8 cellular contexts compared by ENCODE assay signal in the genomic region with DNA sequence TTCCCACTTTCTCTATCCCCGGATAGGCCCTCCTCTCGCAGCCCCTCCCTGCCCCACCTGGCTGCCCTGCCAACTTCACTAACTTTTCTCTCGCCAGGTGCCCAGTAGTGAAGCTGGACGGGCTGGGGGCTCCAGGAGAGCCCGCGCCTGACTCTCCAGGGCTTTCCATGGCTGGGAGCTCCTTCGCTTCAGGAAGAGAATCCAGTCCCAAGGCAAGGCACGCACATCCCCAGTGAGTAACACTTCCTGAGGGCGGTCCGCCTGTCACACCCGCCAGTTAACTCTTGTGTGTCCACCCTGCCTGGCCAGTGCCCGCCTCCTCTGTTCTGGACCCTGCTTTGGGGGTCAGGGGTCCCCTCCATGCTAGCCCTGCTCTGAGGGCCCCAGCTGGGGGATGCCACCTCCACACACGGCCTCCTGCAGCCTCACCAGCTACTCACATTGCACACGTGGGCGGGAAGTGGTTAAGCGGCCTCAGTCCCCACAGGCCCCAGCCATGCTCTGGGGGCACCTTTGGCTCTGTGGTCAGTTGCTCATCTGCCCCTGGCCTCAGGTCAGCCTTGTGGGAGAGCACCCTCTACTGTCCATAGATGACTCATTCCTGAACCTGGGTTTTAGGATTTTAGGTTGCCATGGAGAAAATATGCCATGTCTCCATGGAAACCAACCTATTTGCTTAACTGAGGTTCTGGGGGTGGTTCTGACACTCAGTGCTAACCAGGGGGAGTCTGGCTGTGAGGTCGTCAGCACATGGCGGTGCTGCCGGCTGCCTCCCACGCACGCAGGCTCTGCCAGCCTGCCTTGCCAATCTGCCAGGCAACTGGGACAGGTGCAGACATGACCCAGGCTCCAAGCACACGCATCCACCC. TPM values are rescaled to one million over a fixed set of nuclear protein-coding genes. Genes with fewer than 3 reads are reported as not detected.
DNase-seq lines count a peak whose midpoint lies in the region; ATAC-seq and TF ChIP-seq lines count a peak whose summit lies in the region.

A gene with protein sequence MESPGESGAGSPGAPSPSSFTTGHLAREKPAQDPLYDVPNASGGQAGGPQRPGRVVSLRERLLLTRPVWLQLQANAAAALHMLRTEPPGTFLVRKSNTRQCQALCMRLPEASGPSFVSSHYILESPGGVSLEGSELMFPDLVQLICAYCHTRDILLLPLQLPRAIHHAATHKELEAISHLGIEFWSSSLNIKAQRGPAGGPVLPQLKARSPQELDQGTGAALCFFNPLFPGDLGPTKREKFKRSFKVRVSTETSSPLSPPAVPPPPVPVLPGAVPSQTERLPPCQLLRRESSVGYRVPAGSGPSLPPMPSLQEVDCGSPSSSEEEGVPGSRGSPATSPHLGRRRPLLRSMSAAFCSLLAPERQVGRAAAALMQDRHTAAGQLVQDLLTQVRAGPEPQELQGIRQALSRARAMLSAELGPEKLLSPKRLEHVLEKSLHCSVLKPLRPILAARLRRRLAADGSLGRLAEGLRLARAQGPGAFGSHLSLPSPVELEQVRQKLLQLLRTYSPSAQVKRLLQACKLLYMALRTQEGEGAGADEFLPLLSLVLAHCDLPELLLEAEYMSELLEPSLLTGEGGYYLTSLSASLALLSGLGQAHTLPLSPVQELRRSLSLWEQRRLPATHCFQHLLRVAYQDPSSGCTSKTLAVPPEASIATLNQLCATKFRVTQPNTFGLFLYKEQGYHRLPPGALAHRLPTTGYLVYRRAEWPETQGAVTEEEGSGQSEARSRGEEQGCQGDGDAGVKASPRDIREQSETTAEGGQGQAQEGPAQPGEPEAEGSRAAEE (minus strand): TSS at position 201 of the 869 bp plus-strand sequence. CDS start 32 bp downstream, at position 169.

- TF ChIP-seq CTCF in esophagus squamous epithelium (IDR thresholded peaks at IDR 0.05) (peak in 3 of 6 experiments; percentile 8 to 31 (median 17)), stomach (IDR thresholded peaks at IDR 0.05) (peak in 1 of 7 experiments; percentile 13)

- TF ChIP-seq POLR2A in esophagus squamous epithelium (IDR thresholded peaks at IDR 0.05) (peak in 1 of 4 donors; percentile 50), stomach (IDR thresholded peaks at IDR 0.05) (no peak)

- H3K9ac ChIP-seq in mucosa of rectum (ENCODE audit: low read depth in 1 of 2, low read length in 2 of 2) = peak within 1 kb of the TSS; percentile 70 to 77

- intact Hi-C loops in activated CD4-positive, alpha-beta T cell treated with anti-CD3 and anti-CD28 coated beads for 36 hours (cut with DNase I, micrococcal nuclease) = loop anchor here in 1 of 2 experiments (1.0 kb wide), 1 partner anchor 9 kb away; the partner anchor contains the start of gene BRMS1
- intact Hi-C loops in esophagus squamous epithelium (cut with DNase I) = no loop called here
- intact Hi-C loops in stomach (cut with DNase I; ENCODE audit: low total_unique reads) = no loop called here

- peak within 1 kb of the TSS; percentile 58 to 75 (median 64) for H3K4me3 ChIP-seq in esophagus squamous epithelium
- H3K4me3 ChIP-seq in mucosa of rectum (ENCODE audit: low read length in 2 of 2) = peak within 1 kb of the TSS; percentile 72 to 74
- peak within 1 kb of the TSS; percentile 46 to 73 (median 62) for H3K4me3 ChIP-seq in stomach

- H3K36me3 Mint-ChIP-seq in activated CD4-positive, alpha-beta T cell treated with anti-CD3 and anti-CD28 coated beads for 36 hours (ENCODE audit: low read depth) = peaks cover 17% of the 10 kb centered on the region
- H3K36me3 Mint-ChIP-seq in activated CD8-positive, alpha-beta memory T cell treated with anti-CD3 and anti-CD28 coated beads, Interleukin-2, amount 10 ng/mL, durations not matched to agents 7 days and 5 days = peaks cover 22% of the 10 kb centered on the region

- POLR2A ChIA-PET in activated CD4-positive, alpha-beta T cell treated with anti-CD3 and anti-CD28 coated beads for 36 hours (lab: Charles Lee) = interaction anchor here (0.7 kb wide), 1 partner anchor 915 kb away, joined by 4 read pairs; no protein-coding TSS in a partner anchor

- no peaks in the 10 kb centered on the region for H3K9me3 ChIP-seq in esophagus squamous epithelium
- no peaks in the 10 kb centered on the region for H3K9me3 ChIP-seq in mucosa of rectum (ENCODE audit: control insufficient read depth in 2 of 2, low read length in 2 of 2)
- H3K9me3 ChIP-seq in stomach = no peaks in the 10 kb centered on the region

- peaks cover 19% of the 10 kb centered on the region for H3K4me1 Mint-ChIP-seq in activated CD4-positive, alpha-beta T cell treated with anti-CD3 and anti-CD28 coated beads for 36 hours
- peaks cover 36% of the 10 kb centered on the region for H3K4me1 Mint-ChIP-seq in activated CD8-positive, alpha-beta memory T cell treated with anti-CD3 and anti-CD28 coated beads, Interleukin-2, amount 10 ng/mL, durations not matched to agents 7 days and 5 days

- peak; percentile 83 for ATAC-seq in activated CD4-positive, alpha-beta T cell treated with anti-CD3 and anti-CD28 coated beads for 36 hours
- ATAC-seq in HG02623 (IDR thresholded peaks at IDR 0.05; ENCODE audit: unreplicated experiment) = peak; percentile 49
- peak; percentile 80 for ATAC-seq in activated CD8-positive, alpha-beta memory T cell treated with anti-CD3 and anti-CD28 coated beads, Interleukin-2, amount 10 ng/mL, durations not matched to agents 7 days and 5 days

- no peaks in the 10 kb centered on the region for H3K27me3 ChIP-seq in esophagus squamous epithelium
- no peaks in the 10 kb centered on the region for H3K27me3 ChIP-seq in mucosa of rectum (ENCODE audit: control insufficient read depth in 2 of 2, insufficient read depth in 2 of 2, low read length in 2 of 2)
- H3K27me3 ChIP-seq in stomach = no peaks in the 10 kb centered on the region

- H3K27ac Mint-ChIP-seq in activated CD4-positive, alpha-beta T cell treated with anti-CD3 and anti-CD28 coated beads for 36 hours = peak within 1 kb of the TSS; percentile 47
- H3K27ac Mint-ChIP-seq in activated CD8-positive, alpha-beta memory T cell treated with anti-CD3 and anti-CD28 coated beads, Interleukin-2, amount 10 ng/mL, durations not matched to agents 7 days and 5 days = peak within 1 kb of the TSS; percentile 68

- peak within 1 kb of the TSS; percentile 56 for H3K4me3 Mint-ChIP-seq in activated CD4-positive, alpha-beta T cell treated with anti-CD3 and anti-CD28 coated beads for 36 hours
- peak within 1 kb of the TSS; percentile 26 for H3K4me3 Mint-ChIP-seq in activated CD8-positive, alpha-beta memory T cell treated with anti-CD3 and anti-CD28 coated beads, Interleukin-2, amount 10 ng/mL, durations not matched to agents 7 days and 5 days

- peaks cover 45 to 71% (median 52%) of the 10 kb centered on the region in 3 donors for H3K4me1 ChIP-seq in esophagus squamous epithelium
- H3K4me1 ChIP-seq in mucosa of rectum (ENCODE audit: control insufficient read depth in 2 of 2, insufficient read depth in 2 of 2, low read length in 2 of 2) = peaks cover 14 to 16% of the 10 kb centered on the region in 2 donors
- peaks cover 23 to 41% (median 34%) of the 10 kb centered on the region in 4 donors for H3K4me1 ChIP-seq in stomach

- no peaks in the 10 kb centered on the region for H3K27me3 Mint-ChIP-seq in activated CD4-positive, alpha-beta T cell treated with anti-CD3 and anti-CD28 coated beads for 36 hours
- no peaks in the 10 kb centered on the region for H3K27me3 Mint-ChIP-seq in activated CD8-positive, alpha-beta memory T cell treated with anti-CD3 and anti-CD28 coated beads, Interleukin-2, amount 10 ng/mL, durations not matched to agents 7 days and 5 days

- H3K9me3 Mint-ChIP-seq in activated CD4-positive, alpha-beta T cell treated with anti-CD3 and anti-CD28 coated beads for 36 hours (ENCODE audit: low read depth) = no peaks in the 10 kb centered on the region
- no peaks in the 10 kb centered on the region for H3K9me3 Mint-ChIP-seq in activated CD8-positive, alpha-beta memory T cell treated with anti-CD3 and anti-CD28 coated beads, Interleukin-2, amount 10 ng/mL, durations not matched to agents 7 days and 5 days (ENCODE audit: low read depth)

- peaks cover 11 to 69% (median 41%) of the 10 kb centered on the region in 3 donors for H3K36me3 ChIP-seq in esophagus squamous epithelium
- H3K36me3 ChIP-seq in mucosa of rectum (ENCODE audit: control insufficient read depth in 2 of 2, insufficient read depth in 2 of 2, low read length in 2 of 2) = peaks cover 20 to 43% of the 10 kb centered on the region in 2 donors
- H3K36me3 ChIP-seq in stomach = peaks cover 41 to 79% (median 73%) of the 10 kb centered on the region in 4 donors

- no peak for TF ChIP-seq EP300 in stomach (IDR thresholded peaks at IDR 0.05)

- peak; percentile 79 for DNase-seq in activated CD4-positive, alpha-beta T cell treated with anti-CD3 and anti-CD28 coated beads for 36 hours
- DNase-seq in activated CD4-positive, alpha-beta T cell treated with anti-CD3 and anti-CD28 coated beads for 1 hour = no peak
- DNase-seq in NCI-H2171 treated with DMSO at 0.1 percent for 48 hours (lab: John Stamatoyannopoulos, UW) (peak; percentile 98), esophagus squamous epithelium (lab: John Stamatoyannopoulos, UW) (no peak), stomach (peak; percentile 75)
- peak; percentile 90 for DNase-seq in activated CD8-positive, alpha-beta memory T cell treated with anti-CD3 and anti-CD28 coated beads, Interleukin-2, amount 10 ng/mL, durations not matched to agents 7 days and 5 days

- WGBS in esophagus squamous epithelium, 2 donors = 2 to 12% methylated on average over 3 to 9 of the region's 22 CpGs
- 6 to 11% (median 7%) methylated on average over 11 to 22 of the region's 22 CpGs for WGBS in stomach, 5 donors

- CTCF ChIA-PET in activated CD4-positive, alpha-beta T cell treated with anti-CD3 and anti-CD28 coated beads for 36 hours (lab: Charles Lee) = interaction anchor here (0.6 to 2.1 kb wide), 5 partner anchors 25 to 269 kb away, joined by 3 to 6 read pairs (median 4); no protein-coding TSS in a partner anchor
- CTCF ChIA-PET in activated CD8-positive, alpha-beta memory T cell treated with anti-CD3 and anti-CD28 coated beads, Interleukin-2, amount 10 ng/mL, durations not matched to agents 7 days and 5 days (lab: Charles Lee) = interaction anchor here (0.8 to 8.7 kb wide), 7 partner anchors 8 to 49 kb away, joined by 3 to 174 read pairs (median 5); partner anchors contain the start of genes BRMS1, CD248, TMEM151A and YIF1A

- H3K27ac ChIP-seq in esophagus squamous epithelium = peak within 1 kb of the TSS; percentile 86 to 94 (median 88)
- peak within 1 kb of the TSS; percentile 61 to 80 for H3K27ac ChIP-seq in mucosa of rectum (ENCODE audit: low read depth in 2 of 2, low read length in 2 of 2)
- H3K27ac ChIP-seq in stomach = peak within 1 kb of the TSS; percentile 78 to 88 (median 85)

RNA-seq across cellular contexts. Expression of the gene that starts here (rescaled TPM):
- 1 to 10 TPM; 1.5 to 1.6 TPM for total RNA-seq in activated CD4-positive, alpha-beta T cell treated with anti-CD3 and anti-CD28 coated beads for 36 hours
- 1 to 10 TPM in 1 of 2 experiments, under 1 TPM in 1; 0.68 to 2.5 TPM for total RNA-seq in activated CD8-positive, alpha-beta memory T cell treated with anti-CD3 and anti-CD28 coated beads, Interleukin-2, amount 10 ng/mL, durations not matched to agents 7 days and 5 days
- 10 to 100 TPM; 22.3 to 37.2 (median 27.6) TPM for total RNA-seq in esophagus squamous epithelium
- total RNA-seq in stomach = 10 to 100 TPM in 2 of 5 donors, 1 to 10 TPM in 2, under 1 TPM in 1; 0.58 to 26.4 (median 7.1) TPM
- 10 to 100 TPM in 2 of 3 donors, 1 to 10 TPM in 1; 7.8 to 17.3 (median 10.7) TPM for polyA plus RNA-seq in stomach

Comparison
In these comparisons a context has a peak if more than half of its experiments do, and no peak if none do; other contexts are left out.
1. DNase-seq: peak in activated CD4-positive, alpha-beta T cell treated with anti-CD3 and anti-CD28 coated beads for 36 hours (single experiment), NCI-H2171 treated with DMSO at 0.1 percent for 48 hours (single experiment), activated CD8-positive, alpha-beta memory T cell treated with anti-CD3 and anti-CD28 coated beads, Interleukin-2, amount 10 ng/mL, durations not matched to agents 7 days and 5 days (single experiment) and stomach (single experiment); none in activated CD4-positive, alpha-beta T cell treated with anti-CD3 and anti-CD28 coated beads for 1 hour (single experiment) and esophagus squamous epithelium (single experiment).
2. Peak in every context shown above with its lines, with median percentiles within 50 percentile points of each other: ATAC-seq, H3K27ac ChIP-seq and H3K4me3 ChIP-seq.